Comparison of ENCODE assay signal across 6 cellular contexts in the genomic region with DNA sequence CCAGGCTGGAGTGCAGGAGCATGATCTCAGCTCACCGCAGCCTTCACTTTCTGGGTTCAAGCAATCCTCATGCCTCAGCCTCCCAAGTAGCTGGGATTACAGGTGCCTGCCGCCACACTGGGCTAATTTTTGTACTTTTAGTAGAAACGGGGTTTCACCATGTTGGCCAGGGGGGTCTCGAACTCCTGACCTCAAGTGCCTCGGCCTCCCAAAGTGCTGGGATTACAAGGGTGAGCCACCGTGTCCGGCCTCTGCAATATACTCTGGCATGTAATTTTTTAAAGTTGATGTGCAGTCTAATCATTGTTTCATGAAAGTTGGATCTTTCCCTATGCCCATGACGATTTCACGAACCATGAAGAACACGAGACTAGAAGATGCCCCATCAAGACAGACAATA.
"Had no signal": no experiment of that assay in that cellular context is flagged by ENCODE, and none has a peak within 500 bp of the region (broad histone marks: within the 10 kb centered on the region; RNA-seq: fewer than 3 reads in every experiment).

No MANE protein-coding gene starts in this region.

- H3K4me3 Mint-ChIP-seq: IgD-negative memory B cell had no signal

- ATAC-seq: HepG2, K562 had no signal

- DNase-seq: KBM-7, KG1 had no signal

- H3K36me3 Mint-ChIP-seq: IgD-negative memory B cell had no signal

- H3K4me1 Mint-ChIP-seq: IgD-negative memory B cell had no signal

- H3K27ac ChIP-seq: HL-60 had no signal

- H3K4me3 ChIP-seq: K562 had no signal
